Comparison of ENCODE assay signal across 11 cellular contexts in genomic region chr12:8035440-8036010, GRCh38. TPM values are rescaled to one million over a fixed set of nuclear protein-coding genes. Genes with fewer than 3 reads are reported as not detected.
DNase-seq lines count a peak whose midpoint lies in the region; ATAC-seq and TF ChIP-seq lines count a peak whose summit lies in the region.
"Had no signal": no experiment of that assay in that cellular context is flagged by ENCODE, and none has a peak within 500 bp of the region (broad histone marks: within the 10 kb centered on the region; RNA-seq: fewer than 3 reads in every experiment).

No MANE protein-coding gene starts in this region.

- no peaks in the 10 kb centered on the region for H3K9me3 Mint-ChIP-seq in activated naive CD8-positive, alpha-beta T cell treated with anti-CD3 and anti-CD28 coated beads, Interleukin-2, amount 10 ng/mL, durations not matched to agents 7 days and 5 days
- no peaks in the 10 kb centered on the region for H3K9me3 Mint-ChIP-seq in activated naive CD8-positive, alpha-beta T cell treated with anti-CD3 and anti-CD28 coated beads for 36 hours
- no peaks in the 10 kb centered on the region for H3K9me3 Mint-ChIP-seq in mesothelial cell of epicardium

- no peak for TF ChIP-seq EP300 in upper lobe of left lung (IDR thresholded peaks at IDR 0.05)

- no peak for TF ChIP-seq POLR2A in upper lobe of left lung (IDR thresholded peaks at IDR 0.05)

- peak overlapping the region; percentile 12 for H3K27ac Mint-ChIP-seq in activated naive CD8-positive, alpha-beta T cell treated with anti-CD3 and anti-CD28 coated beads, Interleukin-2, amount 10 ng/mL, durations not matched to agents 7 days and 5 days
- H3K27ac Mint-ChIP-seq in activated naive CD8-positive, alpha-beta T cell treated with anti-CD3 and anti-CD28 coated beads for 36 hours, result no peak overlapping the region
- no peak overlapping the region for H3K27ac Mint-ChIP-seq in mesothelial cell of epicardium

- DNase-seq in activated naive CD8-positive, alpha-beta T cell treated with anti-CD3 and anti-CD28 coated beads, Interleukin-2, amount 10 ng/mL, durations not matched to agents 7 days and 5 days, result no peak
- DNase-seq in activated naive CD8-positive, alpha-beta T cell treated with anti-CD3 and anti-CD28 coated beads for 36 hours, result no peak
- DNase-seq in coronary artery (ENCODE audit: low spot score) (no peak), mesothelial cell of epicardium (ENCODE audit: low spot score in 2 of 2, unreplicated experiment in 2 of 2) (no peak), upper lobe of left lung (no peak), dermis blood vessel endothelial cell (no peak)
- DNase-seq in activated CD8-positive, alpha-beta memory T cell treated with anti-CD3 and anti-CD28 coated beads, Interleukin-2, amount 50 U/mL, for 48 hours, result no peak
- DNase-seq: activated CD4-positive, alpha-beta T cell treated with anti-CD3 and anti-CD28 coated beads for 1 hour; glutamatergic neuron; NCI-H1092 treated with DMSO at 0.1 percent for 48 hours had no signal

- TF ChIP-seq CTCF in coronary artery (IDR thresholded peaks at IDR 0.05) (no peak), mesothelial cell of epicardium (IDR thresholded peaks at IDR 0.05; ENCODE audit: unreplicated experiment) (no peak), upper lobe of left lung (IDR thresholded peaks at IDR 0.05) (no peak)

- H3K27ac ChIP-seq in coronary artery (peak overlapping the region; percentile 8 to 96), upper lobe of left lung (peak overlapping the region in 3 of 4 donors; percentile 52 to 96 (median 64))

- peaks cover 0 to 13% (median 8%) of the 10 kb centered on the region in 4 donors for H3K36me3 ChIP-seq in upper lobe of left lung

- peak overlapping the region; percentile 87 for H3K4me3 ChIP-seq in coronary artery
- H3K4me3 ChIP-seq in upper lobe of left lung, result peak overlapping the region in 1 of 4 donors; percentile 68

- 50 to 53% methylated on average over 5 of the region's 5 CpGs for WGBS in upper lobe of left lung, 2 donors

- no peak for ATAC-seq in activated naive CD8-positive, alpha-beta T cell treated with anti-CD3 and anti-CD28 coated beads, Interleukin-2, amount 10 ng/mL, durations not matched to agents 7 days and 5 days (ENCODE audit: low read depth)
- ATAC-seq in upper lobe of left lung (ENCODE audit: low FRiP score in 2 of 2), result no peak
- no peak for ATAC-seq in HG03469 (IDR thresholded peaks at IDR 0.05; ENCODE audit: unreplicated experiment)

- no peak overlapping the region for H3K4me3 Mint-ChIP-seq in activated naive CD8-positive, alpha-beta T cell treated with anti-CD3 and anti-CD28 coated beads, Interleukin-2, amount 10 ng/mL, durations not matched to agents 7 days and 5 days
- H3K4me3 Mint-ChIP-seq in activated naive CD8-positive, alpha-beta T cell treated with anti-CD3 and anti-CD28 coated beads for 36 hours, result no peak overlapping the region
- H3K4me3 Mint-ChIP-seq in mesothelial cell of epicardium, result peak overlapping the region; percentile 9

- H3K4me1 Mint-ChIP-seq in activated naive CD8-positive, alpha-beta T cell treated with anti-CD3 and anti-CD28 coated beads, Interleukin-2, amount 10 ng/mL, durations not matched to agents 7 days and 5 days, result peaks cover 49% of the 10 kb centered on the region
- peaks cover 60% of the 10 kb centered on the region for H3K4me1 Mint-ChIP-seq in activated naive CD8-positive, alpha-beta T cell treated with anti-CD3 and anti-CD28 coated beads for 36 hours
- peaks cover 58% of the 10 kb centered on the region for H3K4me1 Mint-ChIP-seq in mesothelial cell of epicardium

- peaks cover 61 to 68% (median 64%) of the 10 kb centered on the region in 4 donors for H3K4me1 ChIP-seq in upper lobe of left lung

- H3K27me3 ChIP-seq in upper lobe of left lung, result no peaks in the 10 kb centered on the region

- no peaks in the 10 kb centered on the region for H3K27me3 Mint-ChIP-seq in activated naive CD8-positive, alpha-beta T cell treated with anti-CD3 and anti-CD28 coated beads, Interleukin-2, amount 10 ng/mL, durations not matched to agents 7 days and 5 days
- H3K27me3 Mint-ChIP-seq in activated naive CD8-positive, alpha-beta T cell treated with anti-CD3 and anti-CD28 coated beads for 36 hours, result no peaks in the 10 kb centered on the region
- no peaks in the 10 kb centered on the region for H3K27me3 Mint-ChIP-seq in mesothelial cell of epicardium (ENCODE audit: low read depth)

- H3K36me3 Mint-ChIP-seq in activated naive CD8-positive, alpha-beta T cell treated with anti-CD3 and anti-CD28 coated beads, Interleukin-2, amount 10 ng/mL, durations not matched to agents 7 days and 5 days, result peaks cover 8% of the 10 kb centered on the region
- H3K36me3 Mint-ChIP-seq in activated naive CD8-positive, alpha-beta T cell treated with anti-CD3 and anti-CD28 coated beads for 36 hours, result peaks cover 9% of the 10 kb centered on the region
- H3K36me3 Mint-ChIP-seq in mesothelial cell of epicardium, result peaks cover 2% of the 10 kb centered on the region

- POLR2A ChIA-PET in activated naive CD8-positive, alpha-beta T cell treated with anti-CD3 and anti-CD28 coated beads, Interleukin-2, amount 10 ng/mL, durations not matched to agents 7 days and 5 days (lab: Charles Lee), result no interaction called here

- H3K9me3 ChIP-seq in upper lobe of left lung, result no peaks in the 10 kb centered on the region

RNA-seq across cellular contexts. Expression of gene FOXJ2, which starts 3.0 kb away (rescaled TPM):
- total RNA-seq in activated naive CD8-positive, alpha-beta T cell treated with anti-CD3 and anti-CD28 coated beads, Interleukin-2, amount 10 ng/mL, durations not matched to agents 7 days and 5 days, result 10 to 100 TPM; 26.4 to 26.9 TPM
- 10 to 100 TPM; 15.5 to 15.9 TPM for total RNA-seq in activated naive CD8-positive, alpha-beta T cell treated with anti-CD3 and anti-CD28 coated beads for 36 hours
- total RNA-seq in mesothelial cell of epicardium, result 16.1 to 16.7 TPM (median 16.7 TPM) in 3 replicates
- total RNA-seq in upper lobe of left lung, result 10 to 100 TPM; 14.7 to 25.1 (median 18.4) TPM
- total RNA-seq in dermis blood vessel endothelial cell, result 4.9 and 7.4 TPM in 2 replicates

RNA-seq across cellular contexts. Expression of gene C3AR1, which starts 30.6 kb away (rescaled TPM):
- 1 to 10 TPM; 7.8 to 8.2 TPM for total RNA-seq in activated naive CD8-positive, alpha-beta T cell treated with anti-CD3 and anti-CD28 coated beads, Interleukin-2, amount 10 ng/mL, durations not matched to agents 7 days and 5 days
- total RNA-seq in activated naive CD8-positive, alpha-beta T cell treated with anti-CD3 and anti-CD28 coated beads for 36 hours, result 1 to 10 TPM; 2.6 to 2.7 TPM
- total RNA-seq in mesothelial cell of epicardium (not detected in 3 replicates), upper lobe of left lung (10 to 100 TPM in 5 of 6 donors, 1 to 10 TPM in 1; 2.4 to 68.7 (median 23.5) TPM), dermis blood vessel endothelial cell (0.09 TPM in 1 of 2 replicates, not detected in the other)

RNA-seq across cellular contexts. Expression of gene NECAP1, which starts 46.5 kb away (rescaled TPM):
- 10 to 100 TPM; 41.1 to 47.4 TPM for total RNA-seq in activated naive CD8-positive, alpha-beta T cell treated with anti-CD3 and anti-CD28 coated beads, Interleukin-2, amount 10 ng/mL, durations not matched to agents 7 days and 5 days
- 10 to 100 TPM; 26.5 to 28.2 TPM for total RNA-seq in activated naive CD8-positive, alpha-beta T cell treated with anti-CD3 and anti-CD28 coated beads for 36 hours
- total RNA-seq in mesothelial cell of epicardium (26.1 to 31.0 TPM (median 28.7 TPM) in 3 replicates), upper lobe of left lung (10 to 100 TPM; 30.9 to 55.9 (median 36.1) TPM), dermis blood vessel endothelial cell (45.6 and 59.1 TPM in 2 replicates)
